28 cellular contexts compared by ENCODE assay signal in genomic region chr17:46794318-46794717, GRCh38. TPM values are rescaled to one million over a fixed set of nuclear protein-coding genes. Genes with fewer than 3 reads are reported as not detected.
"Had no signal": no experiment of that assay in that cellular context is flagged by ENCODE, and none has a peak within 500 bp of the region (broad histone marks: within the 10 kb centered on the region; RNA-seq: fewer than 3 reads in every experiment).

No MANE protein-coding gene starts in this region.

- DNase-seq: cerebellar nuclear complex; colonic mucosa; dermis blood vessel endothelial cell; esophagus squamous epithelium; foreskin fibroblast; glutamatergic neuron; islet precursor cell; left ventricle myocardium inferior; mesendoderm; naive thymus-derived CD4-positive, alpha-beta T cell; nephron progenitor cell; posterior cingulate gyrus; spleen; stimulated activated CD4-positive, alpha-beta T cell treated with anti-CD3 and anti-CD28 coated beads, Interleukin-2, amount 100 ng/mL, for 24 hours; stimulated activated CD4-positive, alpha-beta T cell treated with anti-CD3 and anti-CD28 coated beads, Interleukin-4, amount 100 ng/mL, for 4 hours; stimulated activated naive CD4-positive, alpha-beta T cell; stomach; substantia nigra had no signal

- H3K9me3 ChIP-seq: colonic mucosa, esophagus squamous epithelium, neutrophil had no signal

- H3K27ac Mint-ChIP-seq: naive thymus-derived CD4-positive, alpha-beta T cell; nephron progenitor cell had no signal

- H3K4me1 ChIP-seq: colonic mucosa, esophagus squamous epithelium, gastroesophageal sphincter, left ventricle myocardium inferior, spleen, stomach had no signal

- ATAC-seq: gastroesophageal sphincter; naive thymus-derived CD4-positive, alpha-beta T cell; sciatic nerve had no signal

- H3K4me3 Mint-ChIP-seq: naive thymus-derived CD4-positive, alpha-beta T cell; nephron progenitor cell had no signal

- H3K36me3 ChIP-seq: colonic mucosa, esophagus squamous epithelium, gastroesophageal sphincter, left ventricle myocardium inferior, neutrophil, spleen, stomach had no signal

- H3K27ac ChIP-seq: colonic mucosa, esophagus squamous epithelium, gastroesophageal sphincter, left ventricle myocardium inferior, neutrophil, spleen, stomach had no signal

- H3K27me3 ChIP-seq: colonic mucosa had no signal

- H3K4me3 ChIP-seq: colonic mucosa, esophagus squamous epithelium, gastroesophageal sphincter, left ventricle myocardium inferior, spleen, stomach had no signal

- H3K4me1 Mint-ChIP-seq: naive thymus-derived CD4-positive, alpha-beta T cell had no signal

RNA-seq across cellular contexts. Expression of gene WNT9B, which starts 57.1 kb away (rescaled TPM):
- total RNA-seq: colonic mucosa; dermis blood vessel endothelial cell; epithelial cell of proximal tubule; lung microvascular endothelial cell; mononuclear cell; naive thymus-derived CD4-positive, alpha-beta T cell; osteocyte; pulmonary artery endothelial cell; sciatic nerve; skeletal muscle tissue; stomach; urinary bladder had no signal
